Comparison of ENCODE assay signal across 17 cellular contexts in genomic region chr22:36304429-36304828, GRCh38. TPM values are rescaled to one million over a fixed set of nuclear protein-coding genes. Genes with fewer than 3 reads are reported as not detected.
DNase-seq lines count a peak whose midpoint lies in the region; ATAC-seq and TF ChIP-seq lines count a peak whose summit lies in the region.
"Had no signal": no experiment of that assay in that cellular context is flagged by ENCODE, and none has a peak within 500 bp of the region (broad histone marks: within the 10 kb centered on the region; RNA-seq: fewer than 3 reads in every experiment).

No MANE protein-coding gene starts in this region.

- H3K4me3 Mint-ChIP-seq in H9, result no peak overlapping the region
- H3K4me3 Mint-ChIP-seq: mesothelial cell of epicardium; T-helper 2 cell treated with Interferon-gamma antibody and Interleukin-4, amounts not matched to agents 5 μg/mL and 100 μg/mL, for 36 hours had no signal

- no peak overlapping the region for H2BK12ac ChIP-seq in H9 (ENCODE audit: insufficient read length, low read depth, low read length)

- H3K9me3 ChIP-seq in BLaER1 (no peaks in the 10 kb centered on the region), H9 (ENCODE audit: control insufficient read depth, low read depth, low read length) (no peaks in the 10 kb centered on the region), neutrophil (peaks cover 14% of the 10 kb centered on the region)
- H3K9me3 ChIP-seq: tibial nerve had no signal

- H4K91ac ChIP-seq in H9 (ENCODE audit: insufficient read length, low read depth, low read length), result no peak overlapping the region

- no peak overlapping the region for H3K9ac ChIP-seq in BLaER1
- H3K9ac ChIP-seq in H9 (ENCODE audit: extremely low read depth, insufficient read length, low read length), result no peak overlapping the region
- H3K9ac ChIP-seq: parathyroid adenoma had no signal

- H2AFZ ChIP-seq in H9 (ENCODE audit: low read length), result no peak overlapping the region
- H2AFZ ChIP-seq: parathyroid adenoma had no signal

- H3T11ph ChIP-seq in H9 (ENCODE audit: low read length), result no peak overlapping the region

- no peak overlapping the region for H2BK15ac ChIP-seq in H9 (ENCODE audit: low read depth, low read length)

- H3K56ac ChIP-seq in H9 (ENCODE audit: insufficient read length, low read depth, low read length), result no peak overlapping the region

- H4K8ac ChIP-seq in H9 (replicated peaks; ENCODE audit: insufficient read length, low read depth, low read length), result no peak overlapping the region

- H3K79me2 ChIP-seq in H9 (ENCODE audit: insufficient read depth, low read length), result no peaks in the 10 kb centered on the region

- H3K9me3 Mint-ChIP-seq in H9, result no peaks in the 10 kb centered on the region
- H3K9me3 Mint-ChIP-seq: mesothelial cell of epicardium; T-helper 2 cell treated with Interferon-gamma antibody and Interleukin-4, amounts not matched to agents 5 μg/mL and 100 μg/mL, for 36 hours had no signal

- H3K79me1 ChIP-seq in H9 (ENCODE audit: insufficient read depth, low read depth, low read length, poor library complexity, severe bottlenecking), result no peaks in the 10 kb centered on the region

- H3K36me3 Mint-ChIP-seq in H9 (ENCODE audit: insufficient read depth in 1 of 3, low read depth in 3 of 3), result peaks cover 53 to 94% (median 84%) of the 10 kb centered on the region in 3 experiments

- no peak overlapping the region for H3K18ac ChIP-seq in H9 (ENCODE audit: insufficient read length, low read depth, low read length)

- no peak overlapping the region for H2BK20ac ChIP-seq in H9 (ENCODE audit: low read depth, low read length, poor library complexity, severe bottlenecking)

- H3K27ac ChIP-seq in BLaER1 (0 out of 2 replicates have a peak overlapping the region, but pooled peaks have one; percentile 22), H9 (ENCODE audit: insufficient read length, low read depth, low read length) (no peak overlapping the region), neutrophil (peak overlapping the region; percentile 27)
- H3K27ac ChIP-seq: parathyroid adenoma, tibial nerve had no signal

- H4K5ac ChIP-seq in H9 (ENCODE audit: insufficient read length, low read depth, low read length), result no peak overlapping the region

- H3K23me2 ChIP-seq in H9 (ENCODE audit: insufficient read length, low read depth, low read length, poor library complexity, severe bottlenecking), result no peaks in the 10 kb centered on the region

- peaks cover 100% of the 10 kb centered on the region for H4K20me1 ChIP-seq in BLaER1
- H4K20me1 ChIP-seq in H9 (ENCODE audit: control insufficient read depth, insufficient read depth, insufficient read length), result no peaks in the 10 kb centered on the region

- H3K23ac ChIP-seq in H9 (ENCODE audit: insufficient read length, low read depth, low read length), result no peak overlapping the region

- peak overlapping the region in 2 of 3 experiments; percentile 21 to 44; a peak in 2 of 7 replicates for H3K27ac Mint-ChIP-seq in H9
- H3K27ac Mint-ChIP-seq: mesothelial cell of epicardium had no signal

- H2BK120ac ChIP-seq in H9 (ENCODE audit: low read depth, low read length, poor library complexity, severe bottlenecking), result no peak overlapping the region

- TF ChIP-seq CTCF in H9 (conservative IDR thresholded peaks at IDR 0.05) (no peak), neutrophil (IDR thresholded peaks at IDR 0.05) (no peak)

- no peaks in the 10 kb centered on the region for H3K27me3 ChIP-seq in BLaER1
- H3K27me3 ChIP-seq in H9 (ENCODE audit: insufficient read depth, low read length), result no peaks in the 10 kb centered on the region
- H3K27me3 ChIP-seq in neutrophil, result no peaks in the 10 kb centered on the region
- H3K27me3 ChIP-seq: tibial nerve had no signal

- no peak overlapping the region for H3K14ac ChIP-seq in H9 (ENCODE audit: insufficient read depth, low read length)

- H3K4me1 ChIP-seq in BLaER1 (peaks cover 39% of the 10 kb centered on the region), H9 (ENCODE audit: insufficient read depth, low read length) (no peaks in the 10 kb centered on the region), neutrophil (ENCODE audit: control insufficient read depth in 1 of 2, insufficient read depth in 1 of 2, low read depth in 1 of 2, low read length in 1 of 2) (no peaks in the 10 kb centered on the region)
- H3K4me1 ChIP-seq: parathyroid adenoma, tibial nerve had no signal

- H3K36me3 ChIP-seq in BLaER1 (peaks cover 100% of the 10 kb centered on the region), neutrophil (peaks cover 100% of the 10 kb centered on the region)

- no peak overlapping the region for H3K4ac ChIP-seq in H9 (ENCODE audit: low read depth, low read length)

- no CpG with 5 or more reads among the region's 10 CpGs for WGBS in H9 (ENCODE audit: extremely low coverage, insufficient read length, low lambda C conversion rate)

- no peak overlapping the region for H2BK5ac ChIP-seq in H9 (ENCODE audit: insufficient read length, low read length)

- ATAC-seq in HG03469 (IDR thresholded peaks at IDR 0.05; ENCODE audit: unreplicated experiment), result no peak
- ATAC-seq: esophagus mucosa had no signal

- H3K4me3 ChIP-seq in BLaER1, result no peak overlapping the region
- no peak overlapping the region for H3K4me3 ChIP-seq in neutrophil (ENCODE audit: low read depth in 1 of 2, low read length in 1 of 2)
- H3K4me3 ChIP-seq: tibial nerve had no signal

- H3K4me2 ChIP-seq in BLaER1 (no peak overlapping the region), H9 (ENCODE audit: insufficient read depth, insufficient read length, low read length) (no peak overlapping the region)

- H3K4me1 Mint-ChIP-seq in H9, result 0 out of 4 replicates have a peak, but pooled peaks cover 0 to 3% of the 10 kb centered on the region in 2 experiments
- H3K4me1 Mint-ChIP-seq: mesothelial cell of epicardium had no signal

- H2AK5ac ChIP-seq in H9 (ENCODE audit: insufficient read length, low read length), result no peak overlapping the region

- no peaks in the 10 kb centered on the region for H3K27me3 Mint-ChIP-seq in H9 (ENCODE audit: low read depth)

- DNase-seq in H9 (no peak), dermis microvascular lymphatic vessel endothelial cell (ENCODE audit: low read depth in 2 of 2) (peak; percentile 76 to 83), C1 segment of cervical spinal cord (lab: John Stamatoyannopoulos, UW) (no peak), NCI-H2171 treated with DMSO at 0.1 percent for 48 hours (lab: John Stamatoyannopoulos, UW) (no peak), SIG-M5 (lab: John Stamatoyannopoulos, UW) (no peak)
- DNase-seq: activated gamma-delta T cell treated with Interleukin-2 at 50 U/mL for 16 hours, AML-193, NCI-H1930, NCI-H748 treated with DMSO at 0.1 percent for 48 hours had no signal

RNA-seq across cellular contexts. Expression of gene APOL1, which starts 51.5 kb away (rescaled TPM):
- total RNA-seq in H9 (2021) (0.13 TPM in 1 of 2 replicates, not detected in the other), dermis microvascular lymphatic vessel endothelial cell (4.9 and 8.0 TPM in 2 replicates)

Comparison
In these comparisons a context has a peak if more than half of its experiments do, and no peak if none do; other contexts are left out.
1. DNase-seq: peak in dermis microvascular lymphatic vessel endothelial cell (2 of 2); none in H9 (single experiment), C1 segment of cervical spinal cord (0 of 14), NCI-H2171 treated with DMSO at 0.1 percent for 48 hours (single experiment) and SIG-M5 (single experiment).